9 cellular contexts compared by ENCODE assay signal in genomic region chr10:70508912-70509366, GRCh38. TPM values are rescaled to one million over a fixed set of nuclear protein-coding genes. Genes with fewer than 3 reads are reported as not detected.
DNase-seq lines count a peak whose midpoint lies in the region; ATAC-seq and TF ChIP-seq lines count a peak whose summit lies in the region.
"Had no signal": no experiment of that assay in that cellular context is flagged by ENCODE, and none has a peak within 500 bp of the region (broad histone marks: within the 10 kb centered on the region; RNA-seq: fewer than 3 reads in every experiment).

No MANE protein-coding gene starts in this region.

- TF ChIP-seq CTCF in gastroesophageal sphincter (IDR thresholded peaks at IDR 0.05) = no peak
- TF ChIP-seq CTCF in progenitor cell of endocrine pancreas (IDR thresholded peaks at IDR 0.05; ENCODE audit: unreplicated experiment) = peak; percentile 13
- TF ChIP-seq CTCF in nephron progenitor cell (IDR thresholded peaks at IDR 0.05) = no peak

- TF ChIP-seq EP300 in gastroesophageal sphincter (IDR thresholded peaks at IDR 0.05) = no peak

- peak; percentile 68 for ATAC-seq in gastroesophageal sphincter
- ATAC-seq: activated T-cell treated with anti-CD3 and anti-CD28 coated beads, Interleukin-2, amount 50 U/mL, for 4 hours had no signal

- H3K9me3 Mint-ChIP-seq in progenitor cell of endocrine pancreas (ENCODE audit: low read depth) = no peaks in the 10 kb centered on the region
- H3K9me3 Mint-ChIP-seq in nephron progenitor cell = no peaks in the 10 kb centered on the region
- H3K9me3 Mint-ChIP-seq: activated T-cell treated with anti-CD3 and anti-CD28 coated beads, Interleukin-2, amount 50 U/mL, for 4 hours had no signal

- H3K36me3 ChIP-seq in gastroesophageal sphincter = no peaks in the 10 kb centered on the region

- no peak overlapping the region for H3K4me3 Mint-ChIP-seq in progenitor cell of endocrine pancreas (ENCODE audit: low read depth)
- H3K4me3 Mint-ChIP-seq in nephron progenitor cell = no peak overlapping the region
- H3K4me3 Mint-ChIP-seq: activated T-cell treated with anti-CD3 and anti-CD28 coated beads, Interleukin-2, amount 50 U/mL, for 4 hours had no signal

- H3K27ac Mint-ChIP-seq in progenitor cell of endocrine pancreas = peak overlapping the region; percentile 49
- no peak overlapping the region for H3K27ac Mint-ChIP-seq in nephron progenitor cell

- DNase-seq in ELR (ENCODE audit: low read depth) = peak; percentile 8
- DNase-seq in NCI-H510A treated with DMSO at 0.1 percent for 48 hours (lab: John Stamatoyannopoulos, UW) = peak; percentile 68
- no peak for DNase-seq in progenitor cell of endocrine pancreas (ENCODE audit: low spot score, unreplicated experiment)
- no peak for DNase-seq in nephron progenitor cell
- no peak for DNase-seq in cerebellar nuclear complex (lab: John Stamatoyannopoulos, UW)
- no peak for DNase-seq in DMS114 treated with DMSO at 0.1 percent for 48 hours (lab: John Stamatoyannopoulos, UW; ENCODE audit: unreplicated experiment)
- DNase-seq in kidney tubule cell (ENCODE audit: low spot score) = no peak
- DNase-seq: activated T-cell treated with anti-CD3 and anti-CD28 coated beads, Interleukin-2, amount 50 U/mL, for 4 hours had no signal

- H3K4me1 Mint-ChIP-seq in progenitor cell of endocrine pancreas (ENCODE audit: low read depth) = peaks cover 4% of the 10 kb centered on the region
- H3K4me1 Mint-ChIP-seq in nephron progenitor cell = peaks cover 62% of the 10 kb centered on the region

- peak overlapping the region in 3 of 4 donors; percentile 69 to 75 (median 71) for H3K27ac ChIP-seq in gastroesophageal sphincter

- H3K4me1 ChIP-seq in gastroesophageal sphincter = peaks cover 8 to 68% (median 46%) of the 10 kb centered on the region in 3 donors

- 0% methylated on average over 1 to 2 of the region's 12 CpGs for WGBS in gastroesophageal sphincter (ENCODE audit: low coverage in 1 of 2), 2 donors

- H3K36me3 Mint-ChIP-seq in progenitor cell of endocrine pancreas (ENCODE audit: insufficient read depth) (no peaks in the 10 kb centered on the region), nephron progenitor cell (ENCODE audit: low read depth) (no peaks in the 10 kb centered on the region)

- H3K27me3 ChIP-seq in gastroesophageal sphincter = no peaks in the 10 kb centered on the region

- H3K27me3 Mint-ChIP-seq in progenitor cell of endocrine pancreas = no peaks in the 10 kb centered on the region
- no peaks in the 10 kb centered on the region for H3K27me3 Mint-ChIP-seq in nephron progenitor cell (ENCODE audit: low read depth, poor library complexity)

- no peak for TF ChIP-seq POLR2A in gastroesophageal sphincter (IDR thresholded peaks at IDR 0.05)

- H3K9me3 ChIP-seq in gastroesophageal sphincter = no peaks in the 10 kb centered on the region

- no peak overlapping the region for H3K4me3 ChIP-seq in gastroesophageal sphincter

RNA-seq across cellular contexts. Expression of gene PALD1, which starts 30.4 kb away (rescaled TPM):
- total RNA-seq in gastroesophageal sphincter (10 to 100 TPM; 12.5 to 19.8 (median 14.7) TPM), progenitor cell of endocrine pancreas (1.2 and 1.4 TPM in 2 replicates)

Comparison
In these comparisons a context has a peak if more than half of its experiments do, and no peak if none do; other contexts are left out.
1. DNase-seq: peak in ELR (single experiment) and NCI-H510A treated with DMSO at 0.1 percent for 48 hours (single experiment); none in progenitor cell of endocrine pancreas (single experiment), nephron progenitor cell (single experiment), cerebellar nuclear complex (0 of 2), DMS114 treated with DMSO at 0.1 percent for 48 hours (single experiment) and kidney tubule cell (single experiment).